1 cellular context compared by ENCODE assay signal in genomic region chr2:120869036-120869435, GRCh38.
TF ChIP-seq lines count a peak whose summit lies in the region.

No MANE protein-coding gene starts in this region.

TF ChIP-seq in WTC11, 78 proteins besides CTCF, POLR2A, EP300 and RAD21 (continued from another document):
- TF ChIP-seq USF1 (CRISPR knock-in tag; IDR thresholded peaks at IDR 0.05) = no peak
